ENCODE assay signal across 19 cellular contexts in the genomic region with DNA sequence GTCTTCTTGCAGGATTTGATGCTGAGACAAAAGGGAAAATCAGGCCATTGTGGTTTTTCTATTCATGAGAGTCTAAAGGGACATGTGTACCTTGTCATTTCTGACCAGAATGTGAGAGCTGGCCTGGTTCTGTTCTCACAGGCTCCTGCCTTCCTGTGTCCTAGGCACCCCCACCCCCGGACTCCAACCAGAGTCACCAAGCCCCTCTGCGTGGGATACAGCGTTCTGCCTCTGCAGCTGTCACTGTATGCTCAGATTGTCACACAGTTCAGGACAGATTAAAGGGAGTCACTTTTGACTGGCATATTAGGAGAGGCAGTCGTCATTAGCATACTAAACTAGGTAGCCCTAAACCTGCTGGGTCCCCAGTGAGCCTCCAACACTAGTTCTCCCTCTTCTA.
"Had no signal": no experiment of that assay in that cellular context is flagged by ENCODE, and none has a peak within 500 bp of the region (broad histone marks: within the 10 kb centered on the region; RNA-seq: fewer than 3 reads in every experiment).

No MANE protein-coding gene starts in this region.

- H3K27me3 ChIP-seq: neutrophil, right lobe of liver, upper lobe of left lung had no signal

- FAIRE-seq: bronchial epithelial cell had no signal

- H3K9me3 ChIP-seq: heart left ventricle, left ventricle myocardium inferior, neutrophil, right lobe of liver, upper lobe of left lung had no signal

- H3K4me1 ChIP-seq: heart left ventricle, left ventricle myocardium inferior, right lobe of liver, upper lobe of left lung had no signal

- H3K36me3 ChIP-seq: heart left ventricle, left ventricle myocardium inferior, neutrophil, right lobe of liver, upper lobe of left lung had no signal

- H3K4me3 ChIP-seq: heart left ventricle, left ventricle myocardium inferior, right lobe of liver, upper lobe of left lung had no signal

- H3K27ac ChIP-seq: heart left ventricle, left ventricle myocardium inferior, neutrophil, right lobe of liver, upper lobe of left lung had no signal

- ATAC-seq: activated CD4-positive, alpha-beta T cell treated with anti-CD3 and anti-CD28 coated beads for 36 hours; activated CD8-positive, alpha-beta T cell treated with anti-CD3 and anti-CD28 coated beads for 36 hours; activated T-cell treated with anti-CD3 and anti-CD28 coated beads, Interleukin-2, amount 50 U/mL, for 72 hours; heart left ventricle; right lobe of liver had no signal

- DNase-seq: activated CD4-positive, alpha-beta T cell treated with anti-CD3 and anti-CD28 coated beads for 36 hours; activated CD8-positive, alpha-beta memory T cell treated with anti-CD3 and anti-CD28 coated beads, Interleukin-2, amount 50 U/mL, for 4 hours; activated CD8-positive, alpha-beta T cell treated with anti-CD3 and anti-CD28 coated beads for 36 hours; activated gamma-delta T cell treated with Interleukin-2 at 50 U/mL for 16 hours; activated naive CD8-positive, alpha-beta T cell treated with anti-CD3 and anti-CD28 coated beads, Interleukin-2, amount 10 ng/mL, durations not matched to agents 7 days and 5 days; activated T-cell treated with anti-CD3 and anti-CD28 coated beads, Interleukin-2, amount 50 U/mL, for 72 hours; anterior cingulate cortex; foreskin melanocyte; heart left ventricle; left ventricle myocardium inferior; posterior cingulate gyrus; right lobe of liver; stimulated activated CD4-positive, alpha-beta T cell treated with anti-CD3 and anti-CD28 coated beads, Interleukin-2, amount 100 ng/mL, for 24 hours; stimulated activated naive CD4-positive, alpha-beta T cell; substantia nigra; SW 1271; upper lobe of left lung had no signal
